In genomic region chr6:38503032-38503784, GRCh38 we compare ENCODE assay signal across 1 cellular context.
TF ChIP-seq lines count a peak whose summit lies in the region.

No MANE protein-coding gene starts in this region.

TF ChIP-seq in HepG2, 621 proteins besides CTCF, POLR2A, EP300 and RAD21 (continued from another document):
- TF ChIP-seq ZNF318 (CRISPR knock-in tag; IDR thresholded peaks at IDR 0.05) = no peak
- no peak for TF ChIP-seq NR2C2 (CRISPR knock-in tag; IDR thresholded peaks at IDR 0.05; ENCODE audit: borderline replicate concordance)
